Comparison of ENCODE assay signal across 8 cellular contexts in the genomic region with DNA sequence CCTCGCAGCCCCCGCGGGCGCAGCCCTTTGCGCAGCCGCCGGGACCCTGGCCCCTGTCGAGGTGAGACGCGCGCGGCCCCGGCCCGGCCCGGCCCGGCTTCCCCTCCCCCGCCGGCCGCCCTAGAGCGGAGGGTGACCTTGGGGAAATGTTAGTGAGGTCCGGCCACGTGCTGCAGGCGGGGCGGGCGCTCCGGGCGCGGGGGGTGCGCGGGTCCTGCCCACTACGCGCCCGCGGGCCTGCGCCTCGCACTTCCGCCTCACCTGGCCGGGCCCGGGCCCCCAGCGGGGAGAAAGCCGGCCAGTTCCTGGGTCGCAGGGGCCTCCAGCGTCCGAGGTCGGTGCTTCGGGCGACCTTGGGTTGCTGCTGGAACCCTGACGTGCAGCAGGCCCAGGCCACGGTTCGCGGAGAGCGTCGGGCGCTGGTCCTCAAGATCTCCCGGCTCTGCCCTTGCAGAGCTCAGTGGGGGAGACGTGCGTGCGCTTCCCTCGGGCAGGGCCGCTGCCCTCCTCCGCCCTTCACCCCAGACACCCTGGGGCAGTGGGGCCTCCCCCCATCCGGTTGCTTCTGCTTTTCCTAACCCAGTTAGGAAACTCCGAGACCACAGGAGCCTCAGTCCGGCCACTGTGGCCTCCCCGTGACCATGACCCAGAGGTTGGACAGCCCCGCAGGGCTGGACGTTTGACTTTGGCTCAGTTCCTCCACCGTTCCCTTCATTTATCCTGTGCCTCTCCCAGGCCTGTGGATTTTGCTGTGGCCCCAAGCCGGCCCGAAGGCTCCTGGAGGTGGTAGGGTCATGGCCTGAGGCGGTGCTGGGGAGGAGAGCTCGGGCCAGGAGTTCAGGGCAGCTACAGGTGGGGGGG. TPM values are rescaled to one million over a fixed set of nuclear protein-coding genes. Genes with fewer than 3 reads are reported as not detected.
DNase-seq lines count a peak whose midpoint lies in the region; ATAC-seq and TF ChIP-seq lines count a peak whose summit lies in the region.

No MANE protein-coding gene starts in this region.

- H3K27ac ChIP-seq in Panc1 (ENCODE audit: low read length) = peak overlapping the region; percentile 91

- no peaks in the 10 kb centered on the region for H3K36me3 ChIP-seq in Panc1 (ENCODE audit: control insufficient read depth, insufficient read depth, low read length)

- H3K9me3 ChIP-seq in Panc1 (ENCODE audit: control insufficient read depth, insufficient read depth, low read depth, low read length) = no peaks in the 10 kb centered on the region

- DNase-seq in activated T-cell treated with anti-CD3 and anti-CD28 coated beads for 48 hours (ENCODE audit: low read depth) = peak; percentile 46
- no peak for DNase-seq in activated T-cell treated with anti-CD3 and anti-CD28 coated beads for 4 hours
- DNase-seq in Panc1 (ENCODE audit: low read depth, low spot score) = no peak
- DNase-seq in MCF 10A (ENCODE audit: unreplicated experiment) = peak; percentile 36
- peak; percentile 58 for DNase-seq in left kidney (ENCODE audit: low read depth, low spot score)

- H3K4me3 Mint-ChIP-seq in MCF 10A (ENCODE audit: unreplicated experiment) = peak overlapping the region; percentile 77
- peak overlapping the region; percentile 82 for H3K4me3 Mint-ChIP-seq in stimulated activated memory B cell treated with anti-CD40 and anti-IgM and Interleukin-4, amounts not matched to agents 10 μg/mL and 1 μg/mL and 100 μg/mL, for 72 hours

- in situ Hi-C loops in Panc1 (cut with HindIII; ENCODE audit: low pct_unique_long_range_greater_than_20kb, low sequenced_read_pairs) = no loop called here

- H3K27me3 Mint-ChIP-seq in MCF 10A (ENCODE audit: insufficient read depth, unreplicated experiment) = no peaks in the 10 kb centered on the region
- no peaks in the 10 kb centered on the region for H3K27me3 Mint-ChIP-seq in stimulated activated memory B cell treated with anti-CD40 and anti-IgM and Interleukin-4, amounts not matched to agents 10 μg/mL and 1 μg/mL and 100 μg/mL, for 72 hours

- POLR2A ChIA-PET in Panc1 (lab: Charles Lee) = no interaction called here
- POLR2A ChIA-PET in MCF 10A (lab: Yijun Ruan, JAX) = interaction anchor here (0.6 to 2.2 kb wide), 15 partner anchors 15 to 116 kb away, joined by 3 to 26 read pairs (median 4); a partner anchor contains a TSS

- no peaks in the 10 kb centered on the region for H3K9me3 Mint-ChIP-seq in MCF 10A (ENCODE audit: unreplicated experiment)
- no peaks in the 10 kb centered on the region for H3K9me3 Mint-ChIP-seq in stimulated activated memory B cell treated with anti-CD40 and anti-IgM and Interleukin-4, amounts not matched to agents 10 μg/mL and 1 μg/mL and 100 μg/mL, for 72 hours

- ATAC-seq in HG02870 (IDR thresholded peaks at IDR 0.05; ENCODE audit: unreplicated experiment) = peak; percentile 28
- peak; percentile 49 for ATAC-seq in Panc1
- ATAC-seq in stimulated activated memory B cell treated with anti-CD40 and anti-IgM and Interleukin-4, amounts not matched to agents 10 μg/mL and 1 μg/mL and 100 μg/mL, for 72 hours = peak; percentile 74
- ATAC-seq in HG03378 (IDR thresholded peaks at IDR 0.05; ENCODE audit: unreplicated experiment) = no peak

- CTCF ChIA-PET in Panc1 (lab: Charles Lee) (no interaction called here), MCF 10A (lab: Yijun Ruan, JAX) (interaction anchor here (0.6 to 1.0 kb wide), 6 partner anchors 9 to 703 kb away, joined by 3 to 4 read pairs (median 3); a partner anchor contains a TSS)

- BruUV-seq in Panc1 (replicated peaks; lab: Mats Ljungman, UMichigan) (no TSS peak), MCF 10A (replicated peaks; lab: Mats Ljungman, UMichigan) (no TSS peak)

- peak overlapping the region; percentile 59 for H3K27ac Mint-ChIP-seq in MCF 10A (ENCODE audit: low read depth, unreplicated experiment)
- peak overlapping the region; percentile 81 for H3K27ac Mint-ChIP-seq in stimulated activated memory B cell treated with anti-CD40 and anti-IgM and Interleukin-4, amounts not matched to agents 10 μg/mL and 1 μg/mL and 100 μg/mL, for 72 hours

- intact Hi-C loops in Panc1 (cut with micrococcal nuclease; ENCODE audit: unreplicated experiment) (no loop called here), MCF 10A (cut with micrococcal nuclease) (no loop called here)

- TF ChIP-seq CTCF in Panc1 (IDR thresholded peaks at IDR 0.05) (no peak), MCF 10A (IDR thresholded peaks at IDR 0.05; ENCODE audit: unreplicated experiment) (no peak)

- peaks cover 57% of the 10 kb centered on the region for H3K4me1 ChIP-seq in Panc1 (ENCODE audit: control insufficient read depth, insufficient read depth, low read length)

- H3K27me3 ChIP-seq in Panc1 (ENCODE audit: control insufficient read depth, insufficient read depth, low read length) = no peaks in the 10 kb centered on the region

- H3K4me3 ChIP-seq in Panc1 (ENCODE audit: low read depth in 2 of 2, low read length in 2 of 2) = peak overlapping the region; percentile 64 to 75

- H3K36me3 Mint-ChIP-seq in MCF 10A (ENCODE audit: insufficient read depth, unreplicated experiment) = peaks cover 28% of the 10 kb centered on the region
- peaks cover 11% of the 10 kb centered on the region for H3K36me3 Mint-ChIP-seq in stimulated activated memory B cell treated with anti-CD40 and anti-IgM and Interleukin-4, amounts not matched to agents 10 μg/mL and 1 μg/mL and 100 μg/mL, for 72 hours

- H3K4me1 Mint-ChIP-seq in MCF 10A (ENCODE audit: insufficient read depth, unreplicated experiment) = peaks cover 11% of the 10 kb centered on the region
- H3K4me1 Mint-ChIP-seq in stimulated activated memory B cell treated with anti-CD40 and anti-IgM and Interleukin-4, amounts not matched to agents 10 μg/mL and 1 μg/mL and 100 μg/mL, for 72 hours = peaks cover 81% of the 10 kb centered on the region

RNA-seq across cellular contexts. Expression of a gene that starts 0.8 kb away (rescaled TPM):
- total RNA-seq in Panc1 (2021; ENCODE audit: unreplicated experiment) (91.6 TPM), MCF 10A (2022) (43.6 and 44.6 TPM in 2 replicates)
- 120 TPM for polyA plus RNA-seq in Panc1 (2012; ENCODE audit: insufficient read length)

RNA-seq across cellular contexts. Expression of a gene that starts 6.3 kb away (rescaled TPM):
- 91.8 TPM for total RNA-seq in Panc1 (2021; ENCODE audit: unreplicated experiment)
- polyA plus RNA-seq in Panc1 (2012; ENCODE audit: insufficient read length) = 245 TPM
- total RNA-seq in MCF 10A (2022) = 104 and 106 TPM in 2 replicates

RNA-seq across cellular contexts. Expression of a gene that starts 6.7 kb away (rescaled TPM):
- total RNA-seq in Panc1 (2021; ENCODE audit: unreplicated experiment) (58.9 TPM), MCF 10A (2022) (40.4 and 47.9 TPM in 2 replicates)
- 63.1 TPM for polyA plus RNA-seq in Panc1 (2012; ENCODE audit: insufficient read length)

RNA-seq across cellular contexts. Expression of a gene that starts 11.6 kb away (rescaled TPM):
- total RNA-seq in Panc1 (2021; ENCODE audit: unreplicated experiment) = 2.0 TPM
- polyA plus RNA-seq in Panc1 (2012; ENCODE audit: insufficient read length) = 2.1 TPM
- 0.14 and 0.17 TPM in 2 replicates for total RNA-seq in MCF 10A (2022)

RNA-seq across cellular contexts. Expression of a gene that starts 25.5 kb away (rescaled TPM):
- total RNA-seq in Panc1 (2021; ENCODE audit: unreplicated experiment) (195 TPM), MCF 10A (2022) (110 and 118 TPM in 2 replicates)
- 223 TPM for polyA plus RNA-seq in Panc1 (2012; ENCODE audit: insufficient read length)

Comparison
In these comparisons a context has a peak if more than half of its experiments do, and no peak if none do; other contexts are left out.
1. DNase-seq: peak in activated T-cell treated with anti-CD3 and anti-CD28 coated beads for 48 hours (single experiment), MCF 10A (single experiment) and left kidney (single experiment); none in activated T-cell treated with anti-CD3 and anti-CD28 coated beads for 4 hours (single experiment) and Panc1 (single experiment).